In genomic region chr7:83610649-83611304, GRCh38 we compare ENCODE assay signal across 15 cellular contexts. TPM values are rescaled to one million over a fixed set of nuclear protein-coding genes. Genes with fewer than 3 reads are reported as not detected.
DNase-seq lines count a peak whose midpoint lies in the region; ATAC-seq, FAIRE-seq and TF ChIP-seq lines count a peak whose summit lies in the region.
"Had no signal": no experiment of that assay in that cellular context is flagged by ENCODE, and none has a peak within 500 bp of the region (broad histone marks: within the 10 kb centered on the region; RNA-seq: fewer than 3 reads in every experiment).

No MANE protein-coding gene starts in this region.

- peak; percentile 91 for ATAC-seq in GM23338
- ATAC-seq in GM19395 (IDR thresholded peaks at IDR 0.05; ENCODE audit: unreplicated experiment): no peak

- H3K4me3 Mint-ChIP-seq in GM23338: peak overlapping the region; percentile 14; the same call in 2 of the 3 replicates
- H3K4me3 Mint-ChIP-seq: HFFc6 had no signal

- H3K4me2 ChIP-seq in GM23338 (peak overlapping the region; percentile 64), H1 (ENCODE audit: insufficient read depth in 1 of 2, low read depth in 2 of 2, low read length in 2 of 2) (peak overlapping the region; percentile 52 to 56)
- H3K4me2 ChIP-seq: BLaER1 had no signal

- H2BK5ac ChIP-seq in H1 (ENCODE audit: low read depth, low read length): peak overlapping the region; percentile 85; the same call in 1 of the 2 replicates

- no peaks in the 10 kb centered on the region for H3K79me1 ChIP-seq in H1 (ENCODE audit: low read depth, low read length)

- peaks cover 5% of the 10 kb centered on the region for H3K27me3 Mint-ChIP-seq in GM23338 (ENCODE audit: insufficient read depth, low read depth, poor library complexity)

- peak overlapping the region; percentile 32; the same call in 1 of the 2 replicates for H2BK12ac ChIP-seq in H1 (ENCODE audit: low read depth, low read length)

- H2AK5ac ChIP-seq in H1 (ENCODE audit: low read depth, low read length): no peak overlapping the region

- H3K4me1 Mint-ChIP-seq in GM23338: peaks cover 30% of the 10 kb centered on the region

- DNase-seq in GM23338 (ENCODE audit: low spot score): peak; percentile 59
- peak in 1 of 2 experiments; percentile 34 for DNase-seq in H1 (ENCODE audit: low read depth in 1 of 2, low spot score in 2 of 2)
- no peak for DNase-seq in DMS 273 treated with DMSO at 0.1 percent for 48 hours (lab: John Stamatoyannopoulos, UW)
- no peak for DNase-seq in ecto neural progenitor cell (ENCODE audit: low spot score)
- DNase-seq in anterior cingulate cortex (lab: John Stamatoyannopoulos, UW): no peak
- DNase-seq: 8988T, AML-193, HFFc6, IMR-90 had no signal

- H4K5ac ChIP-seq in H1 (ENCODE audit: insufficient read length, low read depth, low read length): no peak overlapping the region

- no peak overlapping the region for H4K8ac ChIP-seq in H1 (ENCODE audit: extremely low read depth, insufficient read depth, low read length)

- peak overlapping the region; percentile 53 for H3K27ac Mint-ChIP-seq in GM23338
- H3K27ac Mint-ChIP-seq: HFFc6 had no signal

- H4K91ac ChIP-seq in H1 (replicated peaks; ENCODE audit: insufficient read length, low read length): no peak overlapping the region

- H3K79me2 ChIP-seq in GM23338 (replicated peaks; ENCODE audit: insufficient read depth) (no peaks in the 10 kb centered on the region), H1 (ENCODE audit: control insufficient read depth in 1 of 2, insufficient read depth in 2 of 2, low read length in 2 of 2) (no peaks in the 10 kb centered on the region)

- 0 out of 2 replicates have a peak overlapping the region, but pooled peaks have one; percentile 2 for H3K27ac ChIP-seq in GM23338 (ENCODE audit: low read depth)
- H3K27ac ChIP-seq in HUES48 (ENCODE audit: low read depth, low read length): peak overlapping the region; percentile 44
- H3K27ac ChIP-seq in H1 (ENCODE audit: low read depth, low read length): no peak overlapping the region
- no peak overlapping the region for H3K27ac ChIP-seq in iPS-18a (ENCODE audit: low read length)
- H3K27ac ChIP-seq: BLaER1, HL-60 had no signal

- H3K9me2 ChIP-seq in GM23338 (ENCODE audit: insufficient read depth): peaks cover under 1% of the 10 kb centered on the region; the same call in 1 of the 2 replicates

- no peak overlapping the region for H3K9ac ChIP-seq in HUES48 (ENCODE audit: low read depth, low read length)
- peak overlapping the region in 1 of 4 experiments; percentile 26; a peak in 1 of 7 replicates for H3K9ac ChIP-seq in H1 (replicated peaks in 1 of 4; ENCODE audit: extremely low read depth in 1 of 4, low read depth in 3 of 4, low read length in 3 of 4)
- no peak overlapping the region for H3K9ac ChIP-seq in iPS-18a (ENCODE audit: low read length)
- H3K9ac ChIP-seq: BLaER1 had no signal

- H3K9me3 ChIP-seq in HUES48 (ENCODE audit: control insufficient read depth, insufficient read depth, low read length): no peaks in the 10 kb centered on the region
- H3K9me3 ChIP-seq in H1 (ENCODE audit: insufficient read depth in 2 of 2, low read depth in 1 of 2, low read length in 1 of 2): no peaks in the 10 kb centered on the region
- H3K9me3 ChIP-seq in iPS-18a (ENCODE audit: control insufficient read depth, low read depth, low read length): no peaks in the 10 kb centered on the region
- H3K9me3 ChIP-seq: BLaER1, HAP-1 had no signal

- H4K20me1 ChIP-seq in GM23338 (replicated peaks; ENCODE audit: insufficient read depth) (no peaks in the 10 kb centered on the region), H1 (replicated peaks in 1 of 2; ENCODE audit: control insufficient read depth in 1 of 2, insufficient read depth in 2 of 2, low read length in 2 of 2) (no peaks in the 10 kb centered on the region)
- H4K20me1 ChIP-seq: BLaER1 had no signal

- H3K23ac ChIP-seq in H1 (ENCODE audit: insufficient read length): no peak overlapping the region

- POLR2A ChIA-PET in H1 (lab: Charles Lee; ENCODE audit: partially characterized antibody): interaction anchor here (1.0 kb wide), 1 partner anchor 145 kb away, joined by 3 read pairs; no protein-coding TSS in a partner anchor

- H3K4me1 ChIP-seq in GM23338 (ENCODE audit: insufficient read depth) (peaks cover 38% of the 10 kb centered on the region), HUES48 (ENCODE audit: control insufficient read depth, insufficient read depth, low read length) (peaks cover 33% of the 10 kb centered on the region), H1 (replicated peaks in 1 of 4; ENCODE audit: control insufficient read depth in 3 of 4, insufficient read depth in 4 of 4, low read length in 3 of 4) (peaks cover 0 to 6% (median 2%) of the 10 kb centered on the region in 4 experiments; a peak in 3 of 7 replicates), iPS-18a (ENCODE audit: control insufficient read depth, low read depth, low read length) (peaks cover 28% of the 10 kb centered on the region)
- H3K4me1 ChIP-seq: BLaER1 had no signal

- no peaks in the 10 kb centered on the region for H3K36me3 ChIP-seq in GM23338 (ENCODE audit: insufficient read depth)
- no peaks in the 10 kb centered on the region for H3K36me3 ChIP-seq in HUES48 (ENCODE audit: control insufficient read depth, insufficient read depth, low read length)
- H3K36me3 ChIP-seq in H1 (ENCODE audit: control insufficient read depth in 2 of 4, insufficient read depth in 4 of 4, low read length in 3 of 4): no peaks in the 10 kb centered on the region
- H3K36me3 ChIP-seq in iPS-18a (ENCODE audit: control insufficient read depth, low read depth, low read length): no peaks in the 10 kb centered on the region
- H3K36me3 ChIP-seq: BLaER1, HAP-1 had no signal

- TF ChIP-seq POLR2A in H1 (IDR thresholded peaks at IDR 0.05; ENCODE audit: control extremely low read depth in 1 of 2, low read depth in 2 of 2, low read length in 2 of 2): no peak

- 0 out of 2 replicates have a peak overlapping the region, but pooled peaks have one; percentile 0 for H2AFZ ChIP-seq in GM23338
- peak overlapping the region; percentile 28; the same call in 1 of the 2 replicates for H2AFZ ChIP-seq in H1 (ENCODE audit: low read length)

- no peak for TF ChIP-seq CTCF in GM23338 (conservative IDR thresholded peaks at IDR 0.05; ENCODE audit: low read depth in 2 of 2)
- no peak for TF ChIP-seq CTCF in H1 (IDR thresholded peaks at IDR 0.05; ENCODE audit: control extremely low read depth in 1 of 3, insufficient read depth in 1 of 3, low read depth in 1 of 3, low read length in 3 of 3)

- no peak overlapping the region for H3K4ac ChIP-seq in H1 (replicated peaks; ENCODE audit: insufficient read length, low read depth, low read length)

- H3K4me3 ChIP-seq in GM23338 (peak overlapping the region; percentile 21; the same call in 1 of the 2 replicates), HUES48 (ENCODE audit: low read depth, low read length) (peak overlapping the region; percentile 31; the same call in 1 of the 2 replicates), H1 (ENCODE audit: extremely low read depth in 1 of 4, insufficient read depth in 2 of 4, low read depth in 3 of 4, low read length in 4 of 4) (peak overlapping the region in 1 of 4 experiments; percentile 25; a peak in 1 of 8 replicates), iPS-18a (ENCODE audit: low read length) (peak overlapping the region; percentile 21)
- H3K4me3 ChIP-seq: BLaER1, HAP-1 had no signal

- no peaks in the 10 kb centered on the region for H3K36me3 Mint-ChIP-seq in GM23338 (ENCODE audit: low read depth)

- CTCF ChIA-PET in H1 (lab: Charles Lee; ENCODE audit: partially characterized antibody): interaction anchor here (0.6 to 1.0 kb wide), 2 partner anchors 163 to 205 kb away, joined by 3 read pairs; no protein-coding TSS in a partner anchor

- TF ChIP-seq RAD21 in H1 (IDR thresholded peaks at IDR 0.05 in 1 of 2, conservative IDR thresholded peaks at IDR 0.05 in 1 of 2; ENCODE audit: low read depth in 2 of 2, low read length in 2 of 2): no peak

- WGBS in H1 (ENCODE audit: extremely low coverage in 1 of 2, insufficient coverage in 1 of 2, insufficient read length in 1 of 2, insufficient replicate concordance in 2 of 2, low coverage in 1 of 2, low lambda C conversion rate in 2 of 2, missing lambda C conversion rate in 1 of 2), 2 experiments: 22% methylated on average over 4 of the region's 4 CpGs; no CpG with 5 or more reads in 1 of the 2 experiments

- H3K18ac ChIP-seq in H1 (ENCODE audit: extremely low read depth, low read length): 0 out of 2 replicates have a peak overlapping the region, but pooled peaks have one; percentile 52

- no peak for TF ChIP-seq EP300 in H1 (IDR thresholded peaks at IDR 0.05; ENCODE audit: borderline replicate concordance in 1 of 2, low read depth in 2 of 2, low read length in 2 of 2)

- no peak overlapping the region for H2BK15ac ChIP-seq in H1 (ENCODE audit: low read length)

- no peak overlapping the region; the same call in 1 of the 2 replicates for H2BK20ac ChIP-seq in H1 (ENCODE audit: low read length)

- peak overlapping the region; percentile 29 for H2BK120ac ChIP-seq in H1 (replicated peaks; ENCODE audit: low read depth, low read length)

- H3K27me3 ChIP-seq in GM23338 (ENCODE audit: insufficient read depth) (no peaks in the 10 kb centered on the region), HUES48 (ENCODE audit: control insufficient read depth, insufficient read depth, low read length) (no peaks in the 10 kb centered on the region), H1 (replicated peaks in 1 of 4; ENCODE audit: control insufficient read depth in 3 of 4, extremely low read depth in 1 of 4, insufficient read depth in 3 of 4, low read length in 3 of 4) (no peaks in the 10 kb centered on the region), iPS-18a (ENCODE audit: control insufficient read depth, insufficient read depth, low read length) (no peaks in the 10 kb centered on the region)
- H3K27me3 ChIP-seq: BLaER1 had no signal

- no peak overlapping the region for H3K56ac ChIP-seq in H1 (replicated peaks; ENCODE audit: insufficient read length, low read depth, low read length)

- H3F3A ChIP-seq in GM23338 (replicated peaks; ENCODE audit: low read depth): no peaks in the 10 kb centered on the region

- no peaks in the 10 kb centered on the region for H3K23me2 ChIP-seq in H1 (ENCODE audit: low read depth, low read length)

- no peaks in the 10 kb centered on the region; the same call in 2 of the 3 replicates for H3K9me3 Mint-ChIP-seq in GM23338

- FAIRE-seq in H1 (lab: Jason Lieb, UNC): peak; percentile 55

- no peak overlapping the region for H3K14ac ChIP-seq in H1 (ENCODE audit: insufficient read length)

RNA-seq across cellular contexts. Expression of gene SEMA3E, which starts 38.2 kb away (rescaled TPM):
- 5.4 and 12.4 TPM in 2 replicates for total RNA-seq in GM23338 (2014; rRNA removed; shearing (Covaris generic))
- polyA plus RNA-seq in GM23338 (2016; fragmentation: Nextera tagmentation; extraction: Ambion mirVana) (15.4 and 15.7 TPM in 2 replicates), H1 (2011; rRNA removed) (0.94 and 1.3 TPM in 2 replicates)
- total RNA-seq in H1 (2021; fragmentation: NEBNext Ultra II Directional; extraction: Animal tissue kit (Norgen Biotek cat#: 25700)): 0.93 and 1.9 TPM in 2 replicates
- 1.6 TPM for polyA plus RNA-seq in H1 (2011; cell fraction: cytosol; rRNA removed)
- polyA plus RNA-seq in H1 (2011; cell fraction: nucleus; rRNA removed): 0.47 TPM
- polyA plus RNA-seq in H1 (2012, experiment 1 of 2): 1.0 to 4.7 TPM (median 3.2 TPM) in 4 replicates
- 0.04 TPM for polyA plus RNA-seq in H1 (2012, experiment 2 of 2)
- polyA plus RNA-seq in H1 (2013, experiment 1 of 2): 1.0 TPM
- polyA plus RNA-seq in H1 (2013, experiment 2 of 2): 0.72 TPM
- polyA minus RNA-seq in H1 (2011; rRNA and poly(A)+ RNA removed): 2.7 and 2.9 TPM in 2 replicates
- 1.0 TPM for polyA minus RNA-seq in H1 (2011; cell fraction: cytosol; rRNA and poly(A)+ RNA removed)
- 2.0 TPM for polyA minus RNA-seq in H1 (2011; cell fraction: nucleus; rRNA and poly(A)+ RNA removed)
- total RNA-seq: HFFc6 had no signal

Comparison
In these comparisons a context has a peak if more than half of its experiments do, and no peak if none do; other contexts are left out.
1. H3K27ac ChIP-seq: peak in GM23338 (single experiment) and HUES48 (single experiment); none in H1 (single experiment) and iPS-18a (single experiment).